In genomic region chr14:22159049-22159448, GRCh38 we compare ENCODE assay signal across 13 cellular contexts.
DNase-seq lines count a peak whose midpoint lies in the region; ATAC-seq and TF ChIP-seq lines count a peak whose summit lies in the region.
"Had no signal": no experiment of that assay in that cellular context is flagged by ENCODE, and none has a peak within 500 bp of the region (broad histone marks: within the 10 kb centered on the region; RNA-seq: fewer than 3 reads in every experiment).

No MANE protein-coding gene starts in this region.

- peaks cover 5 to 13% of the 10 kb centered on the region in 2 donors for H3K27me3 Mint-ChIP-seq in natural killer cell treated with Interleukin-12 subunit alpha and Interleukin-12 subunit beta and Interleukin-15 and Interleukin-18, amount 100 ng/mL, for 72 hours
- H3K27me3 Mint-ChIP-seq in natural killer cell (ENCODE audit: low read depth in 2 of 2) (peaks cover 0 to 27% of the 10 kb centered on the region in 2 donors), endothelial cell (ENCODE audit: unreplicated experiment) (peaks cover 2% of the 10 kb centered on the region)

- peaks cover 13 to 19% of the 10 kb centered on the region in 2 donors for H3K4me1 Mint-ChIP-seq in natural killer cell treated with Interleukin-12 subunit alpha and Interleukin-12 subunit beta and Interleukin-15 and Interleukin-18, amount 100 ng/mL, for 72 hours (ENCODE audit: low read depth in 2 of 2)
- peaks cover 7 to 14% of the 10 kb centered on the region in 2 donors for H3K4me1 Mint-ChIP-seq in natural killer cell
- no peaks in the 10 kb centered on the region for H3K4me1 Mint-ChIP-seq in endothelial cell (ENCODE audit: unreplicated experiment)

- H3K36me3 Mint-ChIP-seq in natural killer cell treated with Interleukin-12 subunit alpha and Interleukin-12 subunit beta and Interleukin-15 and Interleukin-18, amount 100 ng/mL, for 72 hours: no peaks in the 10 kb centered on the region
- no peaks in the 10 kb centered on the region for H3K36me3 Mint-ChIP-seq in natural killer cell
- no peaks in the 10 kb centered on the region for H3K36me3 Mint-ChIP-seq in endothelial cell (ENCODE audit: low read depth, unreplicated experiment)
- H3K36me3 Mint-ChIP-seq: memory B cell had no signal

- intact Hi-C loops in natural killer cell (cut with micrococcal nuclease): no loop called here

- H3K9me3 Mint-ChIP-seq in natural killer cell treated with Interleukin-12 subunit alpha and Interleukin-12 subunit beta and Interleukin-15 and Interleukin-18, amount 100 ng/mL, for 72 hours: no peaks in the 10 kb centered on the region
- H3K9me3 Mint-ChIP-seq in natural killer cell (no peaks in the 10 kb centered on the region), endothelial cell (ENCODE audit: unreplicated experiment) (no peaks in the 10 kb centered on the region)
- H3K9me3 Mint-ChIP-seq: memory B cell had no signal

- peak overlapping the region; percentile 27 for H3K4me3 Mint-ChIP-seq in natural killer cell treated with Interleukin-12 subunit alpha and Interleukin-12 subunit beta and Interleukin-15 and Interleukin-18, amount 100 ng/mL, for 72 hours
- no peak overlapping the region for H3K4me3 Mint-ChIP-seq in natural killer cell
- H3K4me3 Mint-ChIP-seq in endothelial cell (ENCODE audit: unreplicated experiment): no peak overlapping the region
- H3K4me3 Mint-ChIP-seq: memory B cell had no signal

- ATAC-seq in natural killer cell treated with Interleukin-12 subunit alpha and Interleukin-12 subunit beta and Interleukin-15 and Interleukin-18, amount 100 ng/mL, for 72 hours: peak; percentile 31 to 61
- ATAC-seq in natural killer cell (no peak), HG03439 (IDR thresholded peaks at IDR 0.05; ENCODE audit: unreplicated experiment) (no peak)

- TF ChIP-seq CTCF in natural killer cell (IDR thresholded peaks at IDR 0.05) (no peak), endothelial cell (IDR thresholded peaks at IDR 0.05; ENCODE audit: unreplicated experiment) (no peak)

- H3K27ac Mint-ChIP-seq in natural killer cell treated with Interleukin-12 subunit alpha and Interleukin-12 subunit beta and Interleukin-15 and Interleukin-18, amount 100 ng/mL, for 72 hours: no peak overlapping the region
- H3K27ac Mint-ChIP-seq in natural killer cell (no peak overlapping the region), endothelial cell (ENCODE audit: unreplicated experiment) (no peak overlapping the region)
- H3K27ac Mint-ChIP-seq: memory B cell had no signal

- no peak for DNase-seq in natural killer cell treated with Interleukin-12 subunit alpha and Interleukin-12 subunit beta and Interleukin-15 and Interleukin-18, amount 100 ng/mL, for 72 hours (ENCODE audit: low spot score)
- no peak for DNase-seq in natural killer cell
- DNase-seq in SW 1271 (lab: John Stamatoyannopoulos, UW): peak; percentile 22 to 78
- peak; percentile 79 for DNase-seq in glomerular visceral epithelial cell (ENCODE audit: extremely low spot score)
- DNase-seq in endothelial cell (ENCODE audit: low spot score): no peak
- DNase-seq in HK-2 (ENCODE audit: unreplicated experiment): no peak
- no peak for DNase-seq in NCI-H2029 (lab: John Stamatoyannopoulos, UW)
- DNase-seq: amniotic stem cell, HCEC 1CT, NCI-H2081, NCI-H774 had no signal

Comparison
In these comparisons a context has a peak if more than half of its experiments do, and no peak if none do; other contexts are left out.
1. ATAC-seq: peak in natural killer cell treated with Interleukin-12 subunit alpha and Interleukin-12 subunit beta and Interleukin-15 and Interleukin-18, amount 100 ng/mL, for 72 hours (2 of 2); none in natural killer cell (0 of 3) and HG03439 (single experiment).
2. DNase-seq: peak in SW 1271 (2 of 2) and glomerular visceral epithelial cell (single experiment); none in natural killer cell treated with Interleukin-12 subunit alpha and Interleukin-12 subunit beta and Interleukin-15 and Interleukin-18, amount 100 ng/mL, for 72 hours (single experiment), natural killer cell (single experiment), endothelial cell (single experiment), HK-2 (single experiment) and NCI-H2029 (single experiment).